In genomic region chr17:62413090-62413489, GRCh38 we compare ENCODE assay signal across 4 cellular contexts. TPM values are rescaled to one million over a fixed set of nuclear protein-coding genes. Genes with fewer than 3 reads are reported as not detected.
"Had no signal": no experiment of that assay in that cellular context is flagged by ENCODE, and none has a peak within 500 bp of the region (broad histone marks: within the 10 kb centered on the region; RNA-seq: fewer than 3 reads in every experiment).

No MANE protein-coding gene starts in this region.

RNA-seq across cellular contexts. Expression of gene EFCAB3, which starts 32.7 kb away (rescaled TPM):
- polyA plus RNA-seq: adipose tissue, adrenal gland, aorta, cardiac muscle cell had no signal
